22 cellular contexts compared by ENCODE assay signal in the genomic region with DNA sequence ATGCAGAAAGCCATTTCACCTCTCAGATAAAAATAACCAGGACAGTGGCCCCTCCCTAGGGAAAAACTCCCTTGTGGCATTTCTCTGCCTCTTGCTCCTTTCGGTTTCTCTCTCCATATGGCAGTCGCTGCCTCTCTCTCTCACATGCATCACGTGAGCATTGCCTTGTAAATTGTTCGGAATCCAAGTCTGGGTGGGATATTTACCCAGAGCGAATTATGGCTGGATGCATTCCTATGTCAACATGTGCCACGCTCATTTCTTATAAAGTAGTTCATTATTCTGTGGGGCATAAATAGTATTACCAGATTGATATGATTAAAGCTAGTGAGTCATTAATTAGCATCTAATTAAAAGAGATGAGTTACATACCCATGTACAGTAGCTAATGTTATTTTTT.
A peak's percentile ranks its signal among the peaks of the same experiment; 100 is the strongest.
DNase-seq lines count a peak whose midpoint lies in the region; ATAC-seq, FAIRE-seq and TF ChIP-seq lines count a peak whose summit lies in the region.
"Had no signal": no experiment of that assay in that cellular context is flagged by ENCODE, and none has a peak within 500 bp of the region (broad histone marks: within the 10 kb centered on the region; RNA-seq: fewer than 3 reads in every experiment).

No MANE protein-coding gene starts in this region.

- H3K4me2 ChIP-seq in astrocyte (ENCODE audit: low read length) = peak overlapping the region; percentile 76
- H3K4me2 ChIP-seq: GM23338 had no signal

- no peaks in the 10 kb centered on the region for H3K36me3 Mint-ChIP-seq in astrocyte (ENCODE audit: low read depth, unreplicated experiment)
- peaks cover 2% of the 10 kb centered on the region for H3K36me3 Mint-ChIP-seq in activated naive CD4-positive, alpha-beta T cell treated with anti-CD3 and anti-CD28 coated beads for 36 hours (ENCODE audit: low read depth)
- H3K36me3 Mint-ChIP-seq: brain, natural killer cell had no signal

- H3K79me2 ChIP-seq in astrocyte (ENCODE audit: insufficient read depth, low read length) = no peaks in the 10 kb centered on the region

- H3K4me3 Mint-ChIP-seq in astrocyte (ENCODE audit: unreplicated experiment) = no peak overlapping the region
- no peak overlapping the region for H3K4me3 Mint-ChIP-seq in activated naive CD4-positive, alpha-beta T cell treated with anti-CD3 and anti-CD28 coated beads for 36 hours
- H3K4me3 Mint-ChIP-seq: activated CD4-positive, alpha-beta memory T cell treated with anti-CD3 and anti-CD28 coated beads, Interleukin-2, amount 10 ng/mL, durations not matched to agents 7 days and 5 days; brain; effector memory CD8-positive, alpha-beta T cell; GM23338; natural killer cell had no signal

- H4K20me1 ChIP-seq in astrocyte (ENCODE audit: insufficient read depth, low read length) = no peaks in the 10 kb centered on the region

- peaks cover 2% of the 10 kb centered on the region for H3K9me3 Mint-ChIP-seq in astrocyte (ENCODE audit: unreplicated experiment)
- peaks cover 4% of the 10 kb centered on the region for H3K9me3 Mint-ChIP-seq in activated naive CD4-positive, alpha-beta T cell treated with anti-CD3 and anti-CD28 coated beads for 36 hours
- H3K9me3 Mint-ChIP-seq: activated CD4-positive, alpha-beta memory T cell treated with anti-CD3 and anti-CD28 coated beads, Interleukin-2, amount 10 ng/mL, durations not matched to agents 7 days and 5 days; GM23338 had no signal

- H2AFZ ChIP-seq in astrocyte (ENCODE audit: low read depth, low read length) = no peak overlapping the region
- H2AFZ ChIP-seq: GM23338 had no signal

- H3K27ac Mint-ChIP-seq in astrocyte (ENCODE audit: unreplicated experiment) = no peak overlapping the region
- no peak overlapping the region for H3K27ac Mint-ChIP-seq in activated naive CD4-positive, alpha-beta T cell treated with anti-CD3 and anti-CD28 coated beads for 36 hours
- H3K27ac Mint-ChIP-seq: activated CD4-positive, alpha-beta memory T cell treated with anti-CD3 and anti-CD28 coated beads, Interleukin-2, amount 10 ng/mL, durations not matched to agents 7 days and 5 days; brain; effector memory CD8-positive, alpha-beta T cell; GM23338; natural killer cell had no signal

- H3K27me3 ChIP-seq in MG63 = no peaks in the 10 kb centered on the region
- no peaks in the 10 kb centered on the region for H3K27me3 ChIP-seq in astrocyte (ENCODE audit: insufficient read depth, low read length)
- H3K27me3 ChIP-seq in lower lobe of right lung (ENCODE audit: low read depth) = no peaks in the 10 kb centered on the region
- H3K27me3 ChIP-seq: sigmoid colon had no signal

- FAIRE-seq in astrocyte (lab: Jason Lieb, UNC) = no peak

- DNase-seq in COLO829 (ENCODE audit: low spot score) (peak; percentile 63), MG63 (peak; percentile 2), astrocyte (ENCODE audit: low read depth) (peak; percentile 56), lower lobe of right lung (no peak), T-helper 9 cell (no peak)
- no peak for DNase-seq in activated naive CD4-positive, alpha-beta T cell treated with anti-CD3 and anti-CD28 coated beads for 36 hours
- DNase-seq: activated CD4-positive, alpha-beta memory T cell treated with anti-CD3 and anti-CD28 coated beads, Interleukin-2, amount 10 ng/mL, durations not matched to agents 7 days and 5 days; activated effector memory CD4-positive, alpha-beta T cell treated with anti-CD3 and anti-CD28 coated beads, Interleukin-2, amount 50 U/mL, for 16 hours; C1 segment of cervical spinal cord; effector memory CD8-positive, alpha-beta T cell; GF-D8; Karpas-422; left cardiac atrium; natural killer cell; NCI-H345; RPMI8226; sigmoid colon; stimulated activated naive CD4-positive, alpha-beta T cell treated with Interleukin-2 at 50 U/mL for 16 hours had no signal

- H3K27ac ChIP-seq in astrocyte (ENCODE audit: low read depth, low read length) = no peak overlapping the region
- no peak overlapping the region for H3K27ac ChIP-seq in lower lobe of right lung
- H3K27ac ChIP-seq: sigmoid colon had no signal

- TF ChIP-seq CTCF in astrocyte (IDR thresholded peaks at IDR 0.05; ENCODE audit: insufficient read depth, low read depth, low read length) (no peak), lower lobe of right lung (IDR thresholded peaks at IDR 0.05) (no peak)

- ATAC-seq in lower lobe of right lung = peak; percentile 67 to 87
- ATAC-seq in GM21367 (IDR thresholded peaks at IDR 0.05; ENCODE audit: unreplicated experiment) = no peak
- no peak for ATAC-seq in HG03108 (IDR thresholded peaks at IDR 0.05; ENCODE audit: unreplicated experiment)
- ATAC-seq: effector memory CD8-positive, alpha-beta T cell; GM23338; left cardiac atrium; natural killer cell had no signal

- H3K9me3 ChIP-seq in MG63 (no peaks in the 10 kb centered on the region), astrocyte (ENCODE audit: insufficient read depth, low read depth, low read length) (peaks cover 2% of the 10 kb centered on the region), lower lobe of right lung (no peaks in the 10 kb centered on the region)
- H3K9me3 ChIP-seq: sigmoid colon had no signal

- H3K36me3 ChIP-seq in MG63 (no peaks in the 10 kb centered on the region), astrocyte (ENCODE audit: insufficient read depth, low read length) (no peaks in the 10 kb centered on the region), lower lobe of right lung (no peaks in the 10 kb centered on the region)
- H3K36me3 ChIP-seq: sigmoid colon had no signal

- intact Hi-C loops in lower lobe of right lung (cut with DNase I) = no loop called here
- intact Hi-C loops in activated naive CD4-positive, alpha-beta T cell treated with anti-CD3 and anti-CD28 coated beads for 36 hours (cut with micrococcal nuclease) = no loop called here

- peaks cover 4% of the 10 kb centered on the region for H3K4me1 ChIP-seq in astrocyte (ENCODE audit: insufficient read depth, low read length)
- H3K4me1 ChIP-seq in lower lobe of right lung = no peaks in the 10 kb centered on the region
- H3K4me1 ChIP-seq: sigmoid colon had no signal

- H3K27me3 Mint-ChIP-seq in astrocyte (ENCODE audit: low read depth, unreplicated experiment) = peaks cover 4% of the 10 kb centered on the region
- H3K27me3 Mint-ChIP-seq in activated naive CD4-positive, alpha-beta T cell treated with anti-CD3 and anti-CD28 coated beads for 36 hours (ENCODE audit: low read depth) = no peaks in the 10 kb centered on the region
- H3K27me3 Mint-ChIP-seq: activated CD4-positive, alpha-beta memory T cell treated with anti-CD3 and anti-CD28 coated beads, Interleukin-2, amount 10 ng/mL, durations not matched to agents 7 days and 5 days; brain; effector memory CD8-positive, alpha-beta T cell had no signal

- H3K4me1 Mint-ChIP-seq in astrocyte (ENCODE audit: low read depth, unreplicated experiment) = peaks cover 7% of the 10 kb centered on the region
- no peaks in the 10 kb centered on the region for H3K4me1 Mint-ChIP-seq in activated naive CD4-positive, alpha-beta T cell treated with anti-CD3 and anti-CD28 coated beads for 36 hours (ENCODE audit: low read depth)
- H3K4me1 Mint-ChIP-seq: activated CD4-positive, alpha-beta memory T cell treated with anti-CD3 and anti-CD28 coated beads, Interleukin-2, amount 10 ng/mL, durations not matched to agents 7 days and 5 days; GM23338; natural killer cell had no signal

- CTCF ChIA-PET in activated naive CD4-positive, alpha-beta T cell treated with anti-CD3 and anti-CD28 coated beads for 36 hours (lab: Charles Lee) = no interaction called here

- H3K9ac ChIP-seq in astrocyte (ENCODE audit: low read length) = peak overlapping the region; percentile 7

- H3K4me3 ChIP-seq in MG63 (no peak overlapping the region), astrocyte (ENCODE audit: insufficient read depth, low read depth, low read length) (peak overlapping the region; percentile 19), lower lobe of right lung (no peak overlapping the region)
- H3K4me3 ChIP-seq: GM23338, sigmoid colon had no signal

Comparison
In these comparisons a context has a peak if more than half of its experiments do, and no peak if none do; other contexts are left out.
1. DNase-seq: peak in COLO829 (single experiment), MG63 (single experiment) and astrocyte (single experiment); none in lower lobe of right lung (single experiment), activated naive CD4-positive, alpha-beta T cell treated with anti-CD3 and anti-CD28 coated beads for 36 hours (single experiment) and T-helper 9 cell (single experiment).
2. ATAC-seq: peak in lower lobe of right lung (2 of 2); none in GM21367 (single experiment) and HG03108 (single experiment).